In genomic region chr17:32084016-32084469, GRCh38 we compare ENCODE assay signal across 8 cellular contexts. TPM values are rescaled to one million over a fixed set of nuclear protein-coding genes. Genes with fewer than 3 reads are reported as not detected.
DNase-seq lines count a peak whose midpoint lies in the region; ATAC-seq and TF ChIP-seq lines count a peak whose summit lies in the region.
"Not testable (repeated sequence)": the region's sequence is repeated elsewhere in the genome, so short reads cannot be mapped to it uniquely, and the experiment has no call there.

No MANE protein-coding gene starts in this region.

- DNase-seq in AG10803 (ENCODE audit: low read depth) = peak; percentile 66
- peak; percentile 43 for DNase-seq in H7
- DNase-seq in NCI-H510A (lab: John Stamatoyannopoulos, UW) = peak; percentile 53
- peak; percentile 80 for DNase-seq in activated CD8-positive, alpha-beta memory T cell treated with anti-CD3 and anti-CD28 coated beads for 24 hours
- DNase-seq in ecto neural progenitor cell (ENCODE audit: low spot score) = peak; percentile 82
- peak; percentile 44 to 73 (median 54) for DNase-seq in right cardiac atrium
- peak in 5 of 9 donors; percentile 15 to 46 (median 25) for DNase-seq in naive thymus-derived CD4-positive, alpha-beta T cell
- peak; percentile 26 for DNase-seq in smooth muscle cell of the brain vasculature (ENCODE audit: low read depth, low spot score)

- H3K27me3 ChIP-seq in H7 (ENCODE audit: control insufficient read depth, insufficient read depth, low read length); right cardiac atrium (ENCODE audit: control insufficient read depth, insufficient read depth); naive thymus-derived CD4-positive, alpha-beta T cell (ENCODE audit: control insufficient read depth in 2 of 2, insufficient read depth in 2 of 2, low read length in 2 of 2): not testable (repeated sequence)

- H3K36me3 Mint-ChIP-seq in naive thymus-derived CD4-positive, alpha-beta T cell = not testable (repeated sequence)

- not testable (repeated sequence) for H3K27me3 Mint-ChIP-seq in naive thymus-derived CD4-positive, alpha-beta T cell

- not testable (repeated sequence) for TF ChIP-seq CTCF in AG10803 (conservative IDR thresholded peaks at IDR 0.05; ENCODE audit: low read length)

- H3K27ac Mint-ChIP-seq in naive thymus-derived CD4-positive, alpha-beta T cell = peak overlapping the region in 1 of 9 donors; percentile 38

- not testable (repeated sequence) for H3K27ac ChIP-seq in right cardiac atrium (ENCODE audit: low read length)
- peak overlapping the region; percentile 45 for H3K27ac ChIP-seq in naive thymus-derived CD4-positive, alpha-beta T cell (ENCODE audit: low read depth, low read length)

- peak overlapping the region in 7 of 10 donors; percentile 13 to 76 (median 54) for H3K4me3 Mint-ChIP-seq in naive thymus-derived CD4-positive, alpha-beta T cell

- H3K9me3 ChIP-seq in right cardiac atrium (ENCODE audit: control insufficient read depth, low read length); naive thymus-derived CD4-positive, alpha-beta T cell (ENCODE audit: control insufficient read depth in 2 of 3, low read length in 3 of 3): not testable (repeated sequence)

- not testable (repeated sequence) for H3K4me1 ChIP-seq in right cardiac atrium (ENCODE audit: control insufficient read depth, insufficient read depth, low read length); naive thymus-derived CD4-positive, alpha-beta T cell (ENCODE audit: control insufficient read depth in 2 of 2, insufficient read depth in 2 of 2, low read length in 2 of 2)

- CTCF ChIA-PET in naive thymus-derived CD4-positive, alpha-beta T cell (lab: Charles Lee) = not testable (repeated sequence)

- WGBS in right cardiac atrium = under 1% methylated on average over 16 of the region's 24 CpGs

- H3K36me3 ChIP-seq in H7 (replicated peaks; ENCODE audit: control insufficient read depth, insufficient read depth, low read length); naive thymus-derived CD4-positive, alpha-beta T cell (ENCODE audit: control insufficient read depth in 2 of 3, insufficient read depth in 3 of 3, low read length in 3 of 3): not testable (repeated sequence)

- H3K9me3 Mint-ChIP-seq in naive thymus-derived CD4-positive, alpha-beta T cell = not testable (repeated sequence)

- ATAC-seq in right cardiac atrium = peak; percentile 78 to 82
- peak; percentile 55 for ATAC-seq in naive thymus-derived CD4-positive, alpha-beta T cell

- intact Hi-C loops in right cardiac atrium (cut with DNase I) = not testable (repeated sequence)
- intact Hi-C loops in naive thymus-derived CD4-positive, alpha-beta T cell (cut with micrococcal nuclease) = loop anchor here in 1 of 2 donors (5.0 kb wide), 1 partner anchor 43 kb away; no protein-coding TSS in a partner anchor

- H3K4me3 ChIP-seq in AG10803 (ENCODE audit: low read length) (peak overlapping the region; percentile 57), H7 (ENCODE audit: insufficient read depth, low read depth, low read length) (peak overlapping the region; percentile 52), right cardiac atrium (ENCODE audit: low read length) (peak overlapping the region; percentile 59)
- H3K4me3 ChIP-seq in naive thymus-derived CD4-positive, alpha-beta T cell (ENCODE audit: low read length) = peak overlapping the region; percentile 37

- not testable (repeated sequence) for H3K4me1 Mint-ChIP-seq in naive thymus-derived CD4-positive, alpha-beta T cell

- POLR2A ChIA-PET in naive thymus-derived CD4-positive, alpha-beta T cell (lab: Charles Lee) = not testable (repeated sequence)

RNA-seq across cellular contexts. Expression of gene RHOT1, which starts 58.3 kb away (rescaled TPM):
- total RNA-seq in H7 (2014; rRNA removed; shearing (Covaris generic)) = 54.1 and 68.7 TPM in 2 replicates
- total RNA-seq in right cardiac atrium = 10 to 100 TPM; 51.4 to 69.3 (median 54.5) TPM
- polyA plus RNA-seq in right cardiac atrium = 50.9 TPM
- 10 to 100 TPM; 24.3 to 31.7 (median 29.3) TPM for total RNA-seq in naive thymus-derived CD4-positive, alpha-beta T cell
- 10 to 100 TPM; 28.5 to 29.6 TPM for polyA plus RNA-seq in naive thymus-derived CD4-positive, alpha-beta T cell

Comparison
In these comparisons a context has a peak if more than half of its experiments do, and no peak if none do; other contexts are left out.
1. DNase-seq: peak in every context shown above with its lines; median percentile 82 in ecto neural progenitor cell; 80 in activated CD8-positive, alpha-beta memory T cell treated with anti-CD3 and anti-CD28 coated beads for 24 hours; 66 in AG10803; 54 in right cardiac atrium; 53 in NCI-H510A; 43 in H7; 26 in smooth muscle cell of the brain vasculature; 25 in naive thymus-derived CD4-positive, alpha-beta T cell.